Comparison of ENCODE assay signal across 14 cellular contexts in the genomic region with DNA sequence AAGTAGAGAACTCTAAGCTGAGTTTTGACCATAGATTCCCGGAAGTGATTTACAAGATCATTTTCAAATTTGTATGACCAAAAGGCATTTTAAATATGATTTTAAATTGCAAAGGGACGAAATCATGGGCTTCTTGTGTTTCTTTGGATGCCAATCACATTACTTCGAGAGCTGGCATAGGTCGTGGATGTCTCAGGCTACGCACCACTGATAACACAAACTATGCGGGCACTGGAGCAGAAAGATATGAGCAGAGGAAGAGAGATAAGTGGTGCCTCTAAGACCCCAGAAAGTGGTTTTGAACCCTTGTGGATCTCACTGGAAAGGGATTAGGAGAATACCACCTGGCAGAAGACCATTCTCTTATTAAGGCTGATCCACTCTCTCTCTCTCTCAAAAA.
"Had no signal": no experiment of that assay in that cellular context is flagged by ENCODE, and none has a peak within 500 bp of the region (broad histone marks: within the 10 kb centered on the region; RNA-seq: fewer than 3 reads in every experiment).

No MANE protein-coding gene starts in this region.

- H3K27ac ChIP-seq: foreskin keratinocyte, right atrium auricular region, transverse colon had no signal

- H3K4me3 Mint-ChIP-seq: activated CD8-positive, alpha-beta memory T cell treated with anti-CD3 and anti-CD28 coated beads, Interleukin-2, amount 10 ng/mL, durations not matched to agents 7 days and 5 days; activated T-cell treated with anti-CD3 and anti-CD28 coated beads, Interleukin-2, amount 50 U/mL, for 24 hours; naive B cell; stimulated activated memory B cell treated with anti-CD40 and anti-IgM and Interleukin-4, amounts not matched to agents 10 μg/mL and 1 μg/mL and 100 μg/mL, for 72 hours had no signal

- H3K4me1 Mint-ChIP-seq: activated CD8-positive, alpha-beta memory T cell treated with anti-CD3 and anti-CD28 coated beads, Interleukin-2, amount 10 ng/mL, durations not matched to agents 7 days and 5 days; naive B cell; stimulated activated memory B cell treated with anti-CD40 and anti-IgM and Interleukin-4, amounts not matched to agents 10 μg/mL and 1 μg/mL and 100 μg/mL, for 72 hours had no signal

- H3K36me3 ChIP-seq: right atrium auricular region, transverse colon had no signal

- H3K4me1 ChIP-seq: foreskin keratinocyte, right atrium auricular region, transverse colon had no signal

- H3K27me3 ChIP-seq: foreskin keratinocyte, right atrium auricular region, transverse colon had no signal

- H3K9me3 ChIP-seq: right atrium auricular region, transverse colon had no signal

- H3K27me3 Mint-ChIP-seq: activated CD8-positive, alpha-beta memory T cell treated with anti-CD3 and anti-CD28 coated beads, Interleukin-2, amount 10 ng/mL, durations not matched to agents 7 days and 5 days; stimulated activated memory B cell treated with anti-CD40 and anti-IgM and Interleukin-4, amounts not matched to agents 10 μg/mL and 1 μg/mL and 100 μg/mL, for 72 hours had no signal

- DNase-seq: activated CD4-positive, alpha-beta T cell treated with anti-CD3 and anti-CD28 coated beads for 1 hour; activated CD4-positive, alpha-beta T cell treated with anti-CD3 and anti-CD28 coated beads, Interleukin-2, amount 50 U/mL, for 48 hours; activated CD8-positive, alpha-beta memory T cell treated with anti-CD3 and anti-CD28 coated beads, Interleukin-2, amount 10 ng/mL, durations not matched to agents 7 days and 5 days; activated effector memory CD4-positive, alpha-beta T cell treated with anti-CD3 and anti-CD28 coated beads, Interleukin-2, amount 50 U/mL, for 16 hours; activated T-cell treated with anti-CD3 and anti-CD28 coated beads, Interleukin-2, amount 50 U/mL, for 24 hours; anterior cingulate cortex; foreskin keratinocyte; head of caudate nucleus; naive B cell; small intestine; transverse colon had no signal

- ATAC-seq: activated CD8-positive, alpha-beta memory T cell treated with anti-CD3 and anti-CD28 coated beads, Interleukin-2, amount 10 ng/mL, durations not matched to agents 7 days and 5 days; activated naive CD4-positive, alpha-beta T cell treated with anti-CD3 and anti-CD28 coated beads, Interleukin-2, amount 50 U/mL, for 72 hours; foreskin keratinocyte; stimulated activated memory B cell treated with anti-CD40 and anti-IgM and Interleukin-4, amounts not matched to agents 10 μg/mL and 1 μg/mL and 100 μg/mL, for 72 hours had no signal

- H3K4me3 ChIP-seq: right atrium auricular region, transverse colon had no signal

- H3K27ac Mint-ChIP-seq: activated CD8-positive, alpha-beta memory T cell treated with anti-CD3 and anti-CD28 coated beads, Interleukin-2, amount 10 ng/mL, durations not matched to agents 7 days and 5 days; activated naive CD4-positive, alpha-beta T cell treated with anti-CD3 and anti-CD28 coated beads, Interleukin-2, amount 50 U/mL, for 72 hours; activated T-cell treated with anti-CD3 and anti-CD28 coated beads, Interleukin-2, amount 50 U/mL, for 24 hours; stimulated activated memory B cell treated with anti-CD40 and anti-IgM and Interleukin-4, amounts not matched to agents 10 μg/mL and 1 μg/mL and 100 μg/mL, for 72 hours had no signal

- H3K9me3 Mint-ChIP-seq: activated naive CD4-positive, alpha-beta T cell treated with anti-CD3 and anti-CD28 coated beads, Interleukin-2, amount 50 U/mL, for 72 hours; activated T-cell treated with anti-CD3 and anti-CD28 coated beads, Interleukin-2, amount 50 U/mL, for 24 hours; stimulated activated memory B cell treated with anti-CD40 and anti-IgM and Interleukin-4, amounts not matched to agents 10 μg/mL and 1 μg/mL and 100 μg/mL, for 72 hours had no signal

- H3K36me3 Mint-ChIP-seq: activated CD8-positive, alpha-beta memory T cell treated with anti-CD3 and anti-CD28 coated beads, Interleukin-2, amount 10 ng/mL, durations not matched to agents 7 days and 5 days; activated naive CD4-positive, alpha-beta T cell treated with anti-CD3 and anti-CD28 coated beads, Interleukin-2, amount 50 U/mL, for 72 hours; naive B cell; stimulated activated memory B cell treated with anti-CD40 and anti-IgM and Interleukin-4, amounts not matched to agents 10 μg/mL and 1 μg/mL and 100 μg/mL, for 72 hours had no signal
